Comparison of ENCODE assay signal across 1 cellular context in the genomic region with DNA sequence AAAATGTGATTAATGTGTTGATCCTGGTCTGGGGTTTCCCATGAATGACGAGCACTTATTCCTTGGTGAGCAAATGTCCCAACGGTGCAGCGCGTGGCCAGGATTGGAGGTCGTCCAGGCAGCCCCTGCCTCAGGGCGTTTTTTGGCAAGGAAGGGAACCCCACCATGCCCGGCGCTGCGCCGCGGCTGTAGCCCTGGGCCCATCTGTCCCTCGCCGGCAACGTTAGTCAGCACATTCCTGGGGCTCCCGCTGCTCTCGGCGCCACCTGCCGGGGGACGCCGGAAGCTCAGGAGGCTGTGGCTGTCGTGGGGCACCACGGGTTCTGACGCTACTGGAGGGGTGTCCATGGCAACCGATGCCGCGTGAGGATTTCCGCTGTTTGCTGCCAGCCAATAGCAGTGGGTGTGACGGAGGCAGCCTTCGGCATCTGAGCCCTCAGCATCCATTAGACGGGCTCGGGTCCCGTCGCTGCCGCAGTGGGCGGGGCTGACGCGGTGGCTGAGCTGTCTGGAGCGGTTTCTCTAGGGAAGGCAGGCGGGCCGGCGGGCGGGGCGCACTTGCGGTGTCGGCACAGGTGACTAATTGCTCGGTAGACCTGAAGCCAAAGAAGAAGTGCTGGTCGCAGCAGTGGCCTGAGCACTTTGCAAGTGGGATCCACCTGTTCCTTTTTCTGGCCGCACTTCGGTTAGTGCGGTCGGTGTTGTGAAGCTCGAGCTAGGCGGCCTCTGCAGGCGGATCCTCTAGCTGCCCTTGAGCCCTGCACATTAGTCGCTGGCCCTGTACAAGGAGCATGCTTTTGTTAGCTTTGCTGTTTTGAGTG.
TF ChIP-seq lines count a peak whose summit lies in the region.

No MANE protein-coding gene starts in this region.

TF ChIP-seq in K562, 482 proteins besides CTCF, POLR2A, EP300 and RAD21 (continued from another document and continues in another):
- TF ChIP-seq, protein P1, sequence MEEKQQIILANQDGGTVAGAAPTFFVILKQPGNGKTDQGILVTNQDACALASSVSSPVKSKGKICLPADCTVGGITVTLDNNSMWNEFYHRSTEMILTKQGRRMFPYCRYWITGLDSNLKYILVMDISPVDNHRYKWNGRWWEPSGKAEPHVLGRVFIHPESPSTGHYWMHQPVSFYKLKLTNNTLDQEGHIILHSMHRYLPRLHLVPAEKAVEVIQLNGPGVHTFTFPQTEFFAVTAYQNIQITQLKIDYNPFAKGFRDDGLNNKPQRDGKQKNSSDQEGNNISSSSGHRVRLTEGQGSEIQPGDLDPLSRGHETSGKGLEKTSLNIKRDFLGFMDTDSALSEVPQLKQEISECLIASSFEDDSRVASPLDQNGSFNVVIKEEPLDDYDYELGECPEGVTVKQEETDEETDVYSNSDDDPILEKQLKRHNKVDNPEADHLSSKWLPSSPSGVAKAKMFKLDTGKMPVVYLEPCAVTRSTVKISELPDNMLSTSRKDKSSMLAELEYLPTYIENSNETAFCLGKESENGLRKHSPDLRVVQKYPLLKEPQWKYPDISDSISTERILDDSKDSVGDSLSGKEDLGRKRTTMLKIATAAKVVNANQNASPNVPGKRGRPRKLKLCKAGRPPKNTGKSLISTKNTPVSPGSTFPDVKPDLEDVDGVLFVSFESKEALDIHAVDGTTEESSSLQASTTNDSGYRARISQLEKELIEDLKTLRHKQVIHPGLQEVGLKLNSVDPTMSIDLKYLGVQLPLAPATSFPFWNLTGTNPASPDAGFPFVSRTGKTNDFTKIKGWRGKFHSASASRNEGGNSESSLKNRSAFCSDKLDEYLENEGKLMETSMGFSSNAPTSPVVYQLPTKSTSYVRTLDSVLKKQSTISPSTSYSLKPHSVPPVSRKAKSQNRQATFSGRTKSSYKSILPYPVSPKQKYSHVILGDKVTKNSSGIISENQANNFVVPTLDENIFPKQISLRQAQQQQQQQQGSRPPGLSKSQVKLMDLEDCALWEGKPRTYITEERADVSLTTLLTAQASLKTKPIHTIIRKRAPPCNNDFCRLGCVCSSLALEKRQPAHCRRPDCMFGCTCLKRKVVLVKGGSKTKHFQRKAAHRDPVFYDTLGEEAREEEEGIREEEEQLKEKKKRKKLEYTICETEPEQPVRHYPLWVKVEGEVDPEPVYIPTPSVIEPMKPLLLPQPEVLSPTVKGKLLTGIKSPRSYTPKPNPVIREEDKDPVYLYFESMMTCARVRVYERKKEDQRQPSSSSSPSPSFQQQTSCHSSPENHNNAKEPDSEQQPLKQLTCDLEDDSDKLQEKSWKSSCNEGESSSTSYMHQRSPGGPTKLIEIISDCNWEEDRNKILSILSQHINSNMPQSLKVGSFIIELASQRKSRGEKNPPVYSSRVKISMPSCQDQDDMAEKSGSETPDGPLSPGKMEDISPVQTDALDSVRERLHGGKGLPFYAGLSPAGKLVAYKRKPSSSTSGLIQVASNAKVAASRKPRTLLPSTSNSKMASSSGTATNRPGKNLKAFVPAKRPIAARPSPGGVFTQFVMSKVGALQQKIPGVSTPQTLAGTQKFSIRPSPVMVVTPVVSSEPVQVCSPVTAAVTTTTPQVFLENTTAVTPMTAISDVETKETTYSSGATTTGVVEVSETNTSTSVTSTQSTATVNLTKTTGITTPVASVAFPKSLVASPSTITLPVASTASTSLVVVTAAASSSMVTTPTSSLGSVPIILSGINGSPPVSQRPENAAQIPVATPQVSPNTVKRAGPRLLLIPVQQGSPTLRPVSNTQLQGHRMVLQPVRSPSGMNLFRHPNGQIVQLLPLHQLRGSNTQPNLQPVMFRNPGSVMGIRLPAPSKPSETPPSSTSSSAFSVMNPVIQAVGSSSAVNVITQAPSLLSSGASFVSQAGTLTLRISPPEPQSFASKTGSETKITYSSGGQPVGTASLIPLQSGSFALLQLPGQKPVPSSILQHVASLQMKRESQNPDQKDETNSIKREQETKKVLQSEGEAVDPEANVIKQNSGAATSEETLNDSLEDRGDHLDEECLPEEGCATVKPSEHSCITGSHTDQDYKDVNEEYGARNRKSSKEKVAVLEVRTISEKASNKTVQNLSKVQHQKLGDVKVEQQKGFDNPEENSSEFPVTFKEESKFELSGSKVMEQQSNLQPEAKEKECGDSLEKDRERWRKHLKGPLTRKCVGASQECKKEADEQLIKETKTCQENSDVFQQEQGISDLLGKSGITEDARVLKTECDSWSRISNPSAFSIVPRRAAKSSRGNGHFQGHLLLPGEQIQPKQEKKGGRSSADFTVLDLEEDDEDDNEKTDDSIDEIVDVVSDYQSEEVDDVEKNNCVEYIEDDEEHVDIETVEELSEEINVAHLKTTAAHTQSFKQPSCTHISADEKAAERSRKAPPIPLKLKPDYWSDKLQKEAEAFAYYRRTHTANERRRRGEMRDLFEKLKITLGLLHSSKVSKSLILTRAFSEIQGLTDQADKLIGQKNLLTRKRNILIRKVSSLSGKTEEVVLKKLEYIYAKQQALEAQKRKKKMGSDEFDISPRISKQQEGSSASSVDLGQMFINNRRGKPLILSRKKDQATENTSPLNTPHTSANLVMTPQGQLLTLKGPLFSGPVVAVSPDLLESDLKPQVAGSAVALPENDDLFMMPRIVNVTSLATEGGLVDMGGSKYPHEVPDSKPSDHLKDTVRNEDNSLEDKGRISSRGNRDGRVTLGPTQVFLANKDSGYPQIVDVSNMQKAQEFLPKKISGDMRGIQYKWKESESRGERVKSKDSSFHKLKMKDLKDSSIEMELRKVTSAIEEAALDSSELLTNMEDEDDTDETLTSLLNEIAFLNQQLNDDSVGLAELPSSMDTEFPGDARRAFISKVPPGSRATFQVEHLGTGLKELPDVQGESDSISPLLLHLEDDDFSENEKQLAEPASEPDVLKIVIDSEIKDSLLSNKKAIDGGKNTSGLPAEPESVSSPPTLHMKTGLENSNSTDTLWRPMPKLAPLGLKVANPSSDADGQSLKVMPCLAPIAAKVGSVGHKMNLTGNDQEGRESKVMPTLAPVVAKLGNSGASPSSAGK (IDR thresholded peaks at IDR 0.05), result no peak
- TF ChIP-seq MIER1 (IDR thresholded peaks at IDR 0.05; ENCODE audit: low read depth) (0 out of 2 replicates have a peak, but pooled peaks have one; percentile 65), ZNF121 (CRISPR knock-in tag; conservative IDR thresholded peaks at IDR 0.05) (no peak), RBM39 (optimal IDR thresholded peaks at IDR 0.05; ENCODE audit: low read depth, low read length) (no peak), HOXB6 (CRISPR knock-in tag; IDR thresholded peaks at IDR 0.05; ENCODE audit: borderline replicate concordance) (no peak), SMARCA4 (IDR thresholded peaks at IDR 0.05) (peak; percentile 79), CEBPG (CRISPR knock-in tag; IDR thresholded peaks at IDR 0.05) (no peak), CEBPG (tag; conservative IDR thresholded peaks at IDR 0.05 in 1 of 2, IDR thresholded peaks at IDR 0.05 in 1 of 2) (no peak), ZKSCAN8 (CRISPR knock-in tag; IDR thresholded peaks at IDR 0.05) (no peak), NR2C1 (IDR thresholded peaks at IDR 0.05) (no peak), NR2C1 (tag; IDR thresholded peaks at IDR 0.05) (no peak), RNF2 (IDR thresholded peaks at IDR 0.05) (peak; percentile 57; the same call in 1 of the 2 replicates), ZNF431 (CRISPR knock-in tag; IDR thresholded peaks at IDR 0.05) (0 out of 2 replicates have a peak, but pooled peaks have one; percentile 32), CCAR2 (IDR thresholded peaks at IDR 0.05; ENCODE audit: low read depth, low read length) (no peak), CBX8 (IDR thresholded peaks at IDR 0.05; ENCODE audit: borderline replicate concordance, extremely low read depth, low read depth, low read length, poor library complexity, severe bottlenecking) (no peak), ASH1L (IDR thresholded peaks at IDR 0.05; ENCODE audit: borderline replicate concordance, low read depth, partially characterized antibody) (no peak), ZNF274 (IDR thresholded peaks at IDR 0.05; ENCODE audit: borderline replicate concordance, low read depth, low read length) (no peak), BMI1 (IDR thresholded peaks at IDR 0.05; ENCODE audit: low read length) (peak; percentile 81), NFATC3 (IDR thresholded peaks at IDR 0.05) (no peak), GATA2 (CRISPR knock-in tag; IDR thresholded peaks at IDR 0.05) (no peak)
- TF ChIP-seq, protein P2, sequence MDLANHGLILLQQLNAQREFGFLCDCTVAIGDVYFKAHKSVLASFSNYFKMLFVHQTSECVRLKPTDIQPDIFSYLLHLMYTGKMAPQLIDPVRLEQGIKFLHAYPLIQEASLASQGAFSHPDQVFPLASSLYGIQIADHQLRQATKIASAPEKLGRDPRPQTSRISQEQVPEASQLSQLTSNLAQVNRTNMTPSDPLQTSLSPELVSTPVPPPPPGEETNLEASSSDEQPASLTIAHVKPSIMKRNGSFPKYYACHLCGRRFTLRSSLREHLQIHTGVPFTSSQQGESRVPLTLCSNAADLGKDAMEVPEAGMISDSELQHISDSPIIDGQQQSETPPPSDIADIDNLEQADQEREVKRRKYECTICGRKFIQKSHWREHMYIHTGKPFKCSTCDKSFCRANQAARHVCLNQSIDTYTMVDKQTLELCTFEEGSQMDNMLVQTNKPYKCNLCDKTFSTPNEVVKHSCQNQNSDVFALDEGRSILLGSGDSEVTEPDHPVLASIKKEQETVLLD (IDR thresholded peaks at IDR 0.05), result peak; percentile 67
- TF ChIP-seq, protein P3, sequence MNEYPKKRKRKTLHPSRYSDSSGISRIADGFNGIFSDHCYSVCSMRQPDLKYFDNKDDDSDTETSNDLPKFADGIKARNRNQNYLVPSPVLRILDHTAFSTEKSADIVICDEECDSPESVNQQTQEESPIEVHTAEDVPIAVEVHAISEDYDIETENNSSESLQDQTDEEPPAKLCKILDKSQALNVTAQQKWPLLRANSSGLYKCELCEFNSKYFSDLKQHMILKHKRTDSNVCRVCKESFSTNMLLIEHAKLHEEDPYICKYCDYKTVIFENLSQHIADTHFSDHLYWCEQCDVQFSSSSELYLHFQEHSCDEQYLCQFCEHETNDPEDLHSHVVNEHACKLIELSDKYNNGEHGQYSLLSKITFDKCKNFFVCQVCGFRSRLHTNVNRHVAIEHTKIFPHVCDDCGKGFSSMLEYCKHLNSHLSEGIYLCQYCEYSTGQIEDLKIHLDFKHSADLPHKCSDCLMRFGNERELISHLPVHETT (CRISPR knock-in tag; conservative IDR thresholded peaks at IDR 0.05 in 1 of 2, IDR thresholded peaks at IDR 0.05 in 1 of 2), result no peak
- TF ChIP-seq, protein P4, sequence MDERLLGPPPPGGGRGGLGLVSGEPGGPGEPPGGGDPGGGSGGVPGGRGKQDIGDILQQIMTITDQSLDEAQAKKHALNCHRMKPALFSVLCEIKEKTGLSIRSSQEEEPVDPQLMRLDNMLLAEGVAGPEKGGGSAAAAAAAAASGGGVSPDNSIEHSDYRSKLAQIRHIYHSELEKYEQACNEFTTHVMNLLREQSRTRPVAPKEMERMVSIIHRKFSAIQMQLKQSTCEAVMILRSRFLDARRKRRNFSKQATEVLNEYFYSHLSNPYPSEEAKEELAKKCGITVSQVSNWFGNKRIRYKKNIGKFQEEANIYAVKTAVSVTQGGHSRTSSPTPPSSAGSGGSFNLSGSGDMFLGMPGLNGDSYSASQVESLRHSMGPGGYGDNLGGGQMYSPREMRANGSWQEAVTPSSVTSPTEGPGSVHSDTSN (CRISPR knock-in tag; IDR thresholded peaks at IDR 0.05; ENCODE audit: low read depth), result no peak
- TF ChIP-seq, protein P4 (tag; conservative IDR thresholded peaks at IDR 0.05; ENCODE audit: low read depth), result no peak
- TF ChIP-seq, protein P5, sequence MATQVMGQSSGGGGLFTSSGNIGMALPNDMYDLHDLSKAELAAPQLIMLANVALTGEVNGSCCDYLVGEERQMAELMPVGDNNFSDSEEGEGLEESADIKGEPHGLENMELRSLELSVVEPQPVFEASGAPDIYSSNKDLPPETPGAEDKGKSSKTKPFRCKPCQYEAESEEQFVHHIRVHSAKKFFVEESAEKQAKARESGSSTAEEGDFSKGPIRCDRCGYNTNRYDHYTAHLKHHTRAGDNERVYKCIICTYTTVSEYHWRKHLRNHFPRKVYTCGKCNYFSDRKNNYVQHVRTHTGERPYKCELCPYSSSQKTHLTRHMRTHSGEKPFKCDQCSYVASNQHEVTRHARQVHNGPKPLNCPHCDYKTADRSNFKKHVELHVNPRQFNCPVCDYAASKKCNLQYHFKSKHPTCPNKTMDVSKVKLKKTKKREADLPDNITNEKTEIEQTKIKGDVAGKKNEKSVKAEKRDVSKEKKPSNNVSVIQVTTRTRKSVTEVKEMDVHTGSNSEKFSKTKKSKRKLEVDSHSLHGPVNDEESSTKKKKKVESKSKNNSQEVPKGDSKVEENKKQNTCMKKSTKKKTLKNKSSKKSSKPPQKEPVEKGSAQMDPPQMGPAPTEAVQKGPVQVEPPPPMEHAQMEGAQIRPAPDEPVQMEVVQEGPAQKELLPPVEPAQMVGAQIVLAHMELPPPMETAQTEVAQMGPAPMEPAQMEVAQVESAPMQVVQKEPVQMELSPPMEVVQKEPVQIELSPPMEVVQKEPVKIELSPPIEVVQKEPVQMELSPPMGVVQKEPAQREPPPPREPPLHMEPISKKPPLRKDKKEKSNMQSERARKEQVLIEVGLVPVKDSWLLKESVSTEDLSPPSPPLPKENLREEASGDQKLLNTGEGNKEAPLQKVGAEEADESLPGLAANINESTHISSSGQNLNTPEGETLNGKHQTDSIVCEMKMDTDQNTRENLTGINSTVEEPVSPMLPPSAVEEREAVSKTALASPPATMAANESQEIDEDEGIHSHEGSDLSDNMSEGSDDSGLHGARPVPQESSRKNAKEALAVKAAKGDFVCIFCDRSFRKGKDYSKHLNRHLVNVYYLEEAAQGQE (CRISPR knock-in tag; IDR thresholded peaks at IDR 0.05; ENCODE audit: low read depth), result peak; percentile 63; the same call in 1 of the 2 replicates
